ENCODE assay signal across 1 cellular context in genomic region chr12:1776139-1776975, GRCh38.
TF ChIP-seq lines count a peak whose summit lies in the region.

No MANE protein-coding gene starts in this region.

TF ChIP-seq in GM23338, 12 proteins besides CTCF, POLR2A, EP300 and RAD21 (continued from another document):
- no peak for TF ChIP-seq ETS1 (IDR thresholded peaks at IDR 0.05)
